8 cellular contexts compared by ENCODE assay signal in the genomic region with DNA sequence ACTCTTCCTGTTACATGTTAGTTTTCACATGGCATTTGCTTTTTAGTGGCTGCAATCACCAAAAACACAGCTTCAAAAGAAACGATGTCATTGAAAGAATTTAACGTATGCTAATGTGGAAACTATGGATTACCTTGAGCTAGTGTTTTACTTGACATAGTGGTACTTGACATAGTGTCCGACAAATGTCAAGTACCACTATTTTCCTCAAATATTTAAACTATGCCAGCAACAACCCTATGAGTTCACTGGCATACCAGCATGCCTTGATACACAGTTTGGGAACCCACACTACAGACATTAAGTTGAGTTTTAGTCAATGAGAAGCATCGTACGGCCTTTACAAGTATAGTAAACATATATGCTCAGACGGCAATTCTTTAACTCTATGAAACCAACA.
"Had no signal": no experiment of that assay in that cellular context is flagged by ENCODE, and none has a peak within 500 bp of the region (broad histone marks: within the 10 kb centered on the region; RNA-seq: fewer than 3 reads in every experiment).

No MANE protein-coding gene starts in this region.

- H3K9ac ChIP-seq: GM23248 had no signal

- FAIRE-seq: HTR-8/SVneo, K562 had no signal

- H3K4me3 ChIP-seq: GM23248, HAP-1, K562 had no signal

- H3K9me3 ChIP-seq: HAP-1 had no signal

- H3K36me3 ChIP-seq: HAP-1 had no signal

- H3K4me3 Mint-ChIP-seq: HFFc6 had no signal

- DNase-seq: GM23248, GOT3, H7, HFFc6, IMR-90 had no signal

- H3K27ac ChIP-seq: GM23248 had no signal

- H3K4me1 ChIP-seq: HAP-1 had no signal

- H3K27ac Mint-ChIP-seq: HFFc6 had no signal
